ENCODE assay signal across 7 cellular contexts in the genomic region with DNA sequence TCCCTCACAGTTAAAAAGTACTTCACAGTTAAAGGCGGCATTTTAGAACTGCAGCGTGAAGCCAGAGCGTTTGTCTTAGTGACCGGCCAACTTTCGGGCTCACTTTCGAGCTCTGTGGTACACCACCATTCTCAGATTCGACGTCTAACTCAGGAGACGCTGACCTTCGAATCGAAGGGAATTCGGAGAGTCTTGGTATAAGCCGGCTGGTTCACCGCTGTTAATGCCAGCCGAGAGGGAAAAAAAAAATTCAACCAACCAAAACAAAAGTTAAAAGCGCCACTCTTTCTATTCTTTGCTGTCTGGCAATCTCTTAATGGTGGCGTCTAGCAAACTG. TPM values are rescaled to one million over a fixed set of nuclear protein-coding genes. Genes with fewer than 3 reads are reported as not detected.
DNase-seq lines count a peak whose midpoint lies in the region; ATAC-seq, FAIRE-seq and TF ChIP-seq lines count a peak whose summit lies in the region.

No MANE protein-coding gene starts in this region.

- H3K9me2 ChIP-seq in Karpas-422 (replicated peaks; ENCODE audit: insufficient read depth, low read length), result no peaks in the 10 kb centered on the region

- peak overlapping the region; percentile 85 to 92 for H3K27ac Mint-ChIP-seq in effector memory CD8-positive, alpha-beta T cell
- peak overlapping the region; percentile 77 to 81 for H3K27ac Mint-ChIP-seq in natural killer cell

- H3K4me1 Mint-ChIP-seq in effector memory CD8-positive, alpha-beta T cell (ENCODE audit: low read depth in 2 of 2), result peaks cover 24 to 30% of the 10 kb centered on the region in 2 donors
- H3K4me1 Mint-ChIP-seq in natural killer cell, result peaks cover 13 to 26% of the 10 kb centered on the region in 2 donors

- H2AFZ ChIP-seq in Karpas-422 (ENCODE audit: low read length), result peak overlapping the region; percentile 100

- ATAC-seq in GM21723 (IDR thresholded peaks at IDR 0.05; ENCODE audit: unreplicated experiment) (peak; percentile 60), natural killer cell (peak; percentile 4 to 26 (median 5))
- peak; percentile 5 for ATAC-seq in effector memory CD8-positive, alpha-beta T cell (replicated peaks)

- no peak for TF ChIP-seq CTCF in natural killer cell (IDR thresholded peaks at IDR 0.05)

- H3K36me3 ChIP-seq in Karpas-422 (ENCODE audit: insufficient read depth, low read length), result no peaks in the 10 kb centered on the region

- no peaks in the 10 kb centered on the region for H3K79me2 ChIP-seq in Karpas-422 (ENCODE audit: low read length)

- FAIRE-seq in GM18507 (lab: Jason Lieb, UNC), result no peak

- no peaks in the 10 kb centered on the region for H4K20me1 ChIP-seq in Karpas-422 (ENCODE audit: insufficient read depth, low read depth, low read length)

- intact Hi-C loops in natural killer cell (cut with micrococcal nuclease), result loop anchor here (1.0 kb wide), 1 partner anchor 70 kb away; a partner anchor contains a TSS

- H3K27me3 ChIP-seq in Karpas-422 (ENCODE audit: low read length), result no peaks in the 10 kb centered on the region

- peak; percentile 12 for DNase-seq in GM18507 (ENCODE audit: extremely low spot score, insufficient read length, low read depth)
- DNase-seq in Karpas-422, result peak; percentile 48
- no peak for DNase-seq in effector memory CD8-positive, alpha-beta T cell
- DNase-seq in natural killer cell, result no peak
- DNase-seq in stimulated activated CD4-positive, alpha-beta T cell treated with anti-CD3 and anti-CD28 coated beads, Interleukin-15, amount 100 ng/mL, for 24 hours, result no peak
- DNase-seq in NCI-H446 (lab: John Stamatoyannopoulos, UW), result no peak

- peaks cover 17% of the 10 kb centered on the region for H3K4me1 ChIP-seq in Karpas-422 (ENCODE audit: low read length)

- H3K4me3 ChIP-seq in Karpas-422 (ENCODE audit: low read length), result peak overlapping the region; percentile 90

- H3K4me2 ChIP-seq in Karpas-422 (ENCODE audit: low read depth, low read length, poor library complexity, severe bottlenecking), result peak overlapping the region; percentile 100

- no peak overlapping the region for H3K27ac ChIP-seq in Karpas-422 (ENCODE audit: low read length)

- H3K9ac ChIP-seq in Karpas-422 (ENCODE audit: low read length), result peak overlapping the region; percentile 75

- peaks cover 5% of the 10 kb centered on the region for H3K36me3 Mint-ChIP-seq in effector memory CD8-positive, alpha-beta T cell (ENCODE audit: insufficient read depth)
- H3K36me3 Mint-ChIP-seq in natural killer cell, result no peaks in the 10 kb centered on the region

- no peaks in the 10 kb centered on the region for H3K9me3 Mint-ChIP-seq in effector memory CD8-positive, alpha-beta T cell
- H3K9me3 Mint-ChIP-seq in natural killer cell, result no peaks in the 10 kb centered on the region

- H3K4me3 Mint-ChIP-seq in effector memory CD8-positive, alpha-beta T cell, result peak overlapping the region; percentile 83 to 88
- peak overlapping the region; percentile 93 for H3K4me3 Mint-ChIP-seq in natural killer cell

- H3K9me3 ChIP-seq in Karpas-422 (ENCODE audit: low read length), result no peaks in the 10 kb centered on the region

- no peaks in the 10 kb centered on the region for H3K27me3 Mint-ChIP-seq in effector memory CD8-positive, alpha-beta T cell
- H3K27me3 Mint-ChIP-seq in natural killer cell (ENCODE audit: low read depth in 2 of 2), result peaks cover 0 to 4% of the 10 kb centered on the region in 2 donors

RNA-seq across cellular contexts. Expression of a gene that starts 0.5 kb away (rescaled TPM):
- 0.32 TPM in 1 of 2 replicates, not detected in the other for total RNA-seq in Karpas-422 (2014; rRNA removed; shearing (Covaris generic); ENCODE audit: low replicate concordance)
- total RNA-seq in natural killer cell, result 1 to 10 TPM; 3.6 to 5.2 (median 3.7) TPM

Comparison
In these comparisons a context has a peak if more than half of its experiments do, and no peak if none do; other contexts are left out.
1. DNase-seq: peak in GM18507 (single experiment) and Karpas-422 (single experiment); none in effector memory CD8-positive, alpha-beta T cell (0 of 3), natural killer cell (single experiment), stimulated activated CD4-positive, alpha-beta T cell treated with anti-CD3 and anti-CD28 coated beads, Interleukin-15, amount 100 ng/mL, for 24 hours (single experiment) and NCI-H446 (0 of 2).
2. ATAC-seq: peak in every context shown above with its lines; median percentile 60 in GM21723; 5 in effector memory CD8-positive, alpha-beta T cell; 5 in natural killer cell.